ENCODE assay signal across 19 cellular contexts in genomic region chr10:51876979-51877378, GRCh38.
DNase-seq lines count a peak whose midpoint lies in the region; ATAC-seq, FAIRE-seq and TF ChIP-seq lines count a peak whose summit lies in the region.
"Had no signal": no experiment of that assay in that cellular context is flagged by ENCODE, and none has a peak within 500 bp of the region (broad histone marks: within the 10 kb centered on the region; RNA-seq: fewer than 3 reads in every experiment).

No MANE protein-coding gene starts in this region.

- H3K4me3 ChIP-seq in left ventricle myocardium inferior, result no peak overlapping the region
- H3K4me3 ChIP-seq in ascending aorta, result no peak overlapping the region
- H3K4me3 ChIP-seq in mesendoderm (ENCODE audit: low read length), result no peak overlapping the region

- H2BK5ac ChIP-seq in mesendoderm (ENCODE audit: low read length), result no peak overlapping the region

- TF ChIP-seq CTCF in left ventricle myocardium inferior (IDR thresholded peaks at IDR 0.05; ENCODE audit: borderline replicate concordance) (no peak), ascending aorta (IDR thresholded peaks at IDR 0.05) (no peak)

- intact Hi-C loops in left ventricle myocardium inferior (cut with micrococcal nuclease), result no loop called here
- intact Hi-C loops in left cardiac atrium (cut with DNase I), result no loop called here
- intact Hi-C loops in ascending aorta (cut with DNase I), result loop anchor here (5.0 kb wide), 1 partner anchor 160 kb away; no protein-coding TSS in a partner anchor

- DNase-seq in left ventricle myocardium inferior (no peak), left cardiac atrium (no peak), ascending aorta (ENCODE audit: low spot score in 2 of 2) (no peak), mesendoderm (peak; percentile 5), HTR-8/SVneo (ENCODE audit: insufficient read length, low spot score) (no peak)
- DNase-seq: Calu3; CD8-positive, alpha-beta memory T cell; DMS153; KG1; NCI-H1105; NCI-H146; NCI-H2029; NCI-H526 had no signal

- no peak overlapping the region for H2BK120ac ChIP-seq in mesendoderm (ENCODE audit: low read depth, low read length)

- H2BK15ac ChIP-seq in mesendoderm (replicated peaks; ENCODE audit: low read depth), result no peak overlapping the region

- H3K4ac ChIP-seq in mesendoderm (ENCODE audit: low read depth, low read length), result no peak overlapping the region

- no peak overlapping the region for H3K4me2 ChIP-seq in mesendoderm (ENCODE audit: low read length)

- no peak overlapping the region for H4K8ac ChIP-seq in mesendoderm (ENCODE audit: low read depth, low read length)

- ATAC-seq in left cardiac atrium (no peak), GM21717 (IDR thresholded peaks at IDR 0.05; ENCODE audit: unreplicated experiment) (no peak), HG03521 (IDR thresholded peaks at IDR 0.05; ENCODE audit: unreplicated experiment) (no peak)
- ATAC-seq: HCT116, HepG2 had no signal

- FAIRE-seq in HTR-8/SVneo (lab: Jason Lieb, UNC), result no peak
- FAIRE-seq: A204.1, HepG2 had no signal

- no peak overlapping the region for H2AK5ac ChIP-seq in mesendoderm (ENCODE audit: low read length)

- H3K27ac ChIP-seq in left ventricle myocardium inferior (replicated peaks) (peak overlapping the region; percentile 50), ascending aorta (peak overlapping the region; percentile 66 to 86), mesendoderm (ENCODE audit: low read depth, low read length) (no peak overlapping the region)
- H3K27ac ChIP-seq: C4-2B had no signal

- no peak overlapping the region for H3K18ac ChIP-seq in mesendoderm (ENCODE audit: low read length)

- H4K5ac ChIP-seq in mesendoderm (ENCODE audit: low read length), result no peak overlapping the region

- WGBS in mesendoderm (ENCODE audit: extremely low coverage, insufficient coverage, low lambda C conversion rate), result no CpG with 5 or more reads among the region's 2 CpGs

- H3K4me1 ChIP-seq in left ventricle myocardium inferior (peaks cover 29% of the 10 kb centered on the region), ascending aorta (peaks cover 0 to 20% of the 10 kb centered on the region in 2 donors), mesendoderm (ENCODE audit: control insufficient read depth, low read depth, low read length) (no peaks in the 10 kb centered on the region)

- H3K36me3 ChIP-seq in left ventricle myocardium inferior (no peaks in the 10 kb centered on the region), ascending aorta (no peaks in the 10 kb centered on the region), mesendoderm (ENCODE audit: control insufficient read depth, insufficient read depth, low read length) (no peaks in the 10 kb centered on the region)

- no peak overlapping the region for H3K56ac ChIP-seq in mesendoderm (ENCODE audit: low read length)

- H3K9ac ChIP-seq in mesendoderm (ENCODE audit: low read length), result no peak overlapping the region

- peaks cover 12% of the 10 kb centered on the region for H3K9me3 ChIP-seq in left ventricle myocardium inferior (replicated peaks)
- peaks cover 6 to 10% of the 10 kb centered on the region in 2 donors for H3K9me3 ChIP-seq in ascending aorta

- no peaks in the 10 kb centered on the region for H3K79me1 ChIP-seq in mesendoderm (ENCODE audit: low read length)

- no peaks in the 10 kb centered on the region for H3K27me3 ChIP-seq in left ventricle myocardium inferior (ENCODE audit: low read depth)
- no peaks in the 10 kb centered on the region for H3K27me3 ChIP-seq in ascending aorta
- H3K27me3 ChIP-seq in mesendoderm (ENCODE audit: insufficient read depth, low read length, poor library complexity), result no peaks in the 10 kb centered on the region

- no peaks in the 10 kb centered on the region for H3K79me2 ChIP-seq in mesendoderm (ENCODE audit: control insufficient read depth, insufficient read depth, low read length)

- H3K23ac ChIP-seq in mesendoderm (ENCODE audit: low read length), result no peak overlapping the region
